Comparison of ENCODE assay signal across 11 cellular contexts in the genomic region with DNA sequence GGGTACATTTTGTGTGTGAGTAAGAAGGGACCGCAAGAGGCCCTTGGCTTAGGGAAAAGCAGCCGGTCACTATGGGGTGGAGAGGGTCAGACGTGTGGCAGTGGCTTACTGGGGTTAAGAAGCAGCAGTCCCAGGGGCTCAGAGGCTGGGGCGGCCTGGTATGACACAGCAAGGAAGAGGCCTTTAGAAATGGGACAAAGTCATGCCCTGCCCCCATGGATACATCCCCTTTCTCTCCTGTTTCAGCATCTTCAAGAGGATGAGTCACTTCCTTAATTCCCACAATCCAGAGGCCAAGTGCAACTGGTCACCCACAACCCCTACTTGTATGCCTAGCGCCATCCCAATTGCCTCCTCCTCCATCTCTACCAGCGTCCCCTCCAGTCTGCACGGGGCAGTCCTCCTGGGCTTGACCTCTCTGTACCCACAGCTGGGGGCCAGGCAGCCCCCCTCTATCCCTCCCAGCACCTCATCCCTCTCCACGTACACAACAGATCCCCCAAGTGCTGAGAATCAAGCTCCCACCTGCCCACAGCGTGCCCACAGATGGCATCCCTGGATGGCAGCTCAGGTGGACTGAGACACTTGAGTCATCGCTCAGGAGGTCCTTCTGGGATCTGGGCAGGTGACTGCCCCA. TPM values are rescaled to one million over a fixed set of nuclear protein-coding genes. Genes with fewer than 3 reads are reported as not detected.
DNase-seq lines count a peak whose midpoint lies in the region; ATAC-seq and TF ChIP-seq lines count a peak whose summit lies in the region.
"Had no signal": no experiment of that assay in that cellular context is flagged by ENCODE, and none has a peak within 500 bp of the region (broad histone marks: within the 10 kb centered on the region; RNA-seq: fewer than 3 reads in every experiment).

No MANE protein-coding gene starts in this region.

- H3K27ac ChIP-seq in mammary epithelial cell (ENCODE audit: insufficient read depth, low read depth, low read length): no peak overlapping the region

- peak overlapping the region; percentile 4 for H3K4me2 ChIP-seq in mammary epithelial cell (ENCODE audit: insufficient read depth, low read depth, low read length)

- peak overlapping the region in 1 of 2 donors; percentile 76 for H3K4me3 Mint-ChIP-seq in CD14-positive monocyte
- H3K4me3 Mint-ChIP-seq: activated naive CD8-positive, alpha-beta T cell; T-helper 2 cell treated with Interferon-gamma antibody and Interleukin-4, amounts not matched to agents 5 μg/mL and 100 μg/mL, for 36 hours had no signal

- H3K36me3 ChIP-seq in mammary epithelial cell (ENCODE audit: insufficient read depth, low read length): no peaks in the 10 kb centered on the region
- H3K36me3 ChIP-seq in mucosa of descending colon (ENCODE audit: low read depth): no peaks in the 10 kb centered on the region

- H3K4me1 ChIP-seq in mammary epithelial cell (ENCODE audit: insufficient read depth, low read length) (peaks cover 46% of the 10 kb centered on the region), mucosa of descending colon (ENCODE audit: low read depth) (peaks cover 8% of the 10 kb centered on the region)

- TF ChIP-seq CTCF in CD14-positive monocyte (IDR thresholded peaks at IDR 0.05) (no peak), mammary epithelial cell (conservative IDR thresholded peaks at IDR 0.05 in 1 of 2, IDR thresholded peaks at IDR 0.05 in 1 of 2; ENCODE audit: extremely low read depth in 1 of 2, insufficient read depth in 1 of 2, low read depth in 1 of 2, low read length in 2 of 2) (no peak), mucosa of descending colon (IDR thresholded peaks at IDR 0.05) (no peak)

- no peaks in the 10 kb centered on the region for H3K27me3 ChIP-seq in mammary epithelial cell (ENCODE audit: insufficient read depth, low read length)

- peak; percentile 14 for ATAC-seq in mucosa of descending colon
- ATAC-seq in esophagus mucosa: no peak
- ATAC-seq in left lobe of liver: no peak
- no peak for ATAC-seq in GM18870 (IDR thresholded peaks at IDR 0.05; ENCODE audit: unreplicated experiment)

- no peak overlapping the region for H3K9ac ChIP-seq in mammary epithelial cell (ENCODE audit: insufficient read depth, low read length)

- peaks cover 0 to 2% (median 0%) of the 10 kb centered on the region in 7 donors for H3K9me3 Mint-ChIP-seq in CD14-positive monocyte
- H3K9me3 Mint-ChIP-seq: T-helper 2 cell treated with Interferon-gamma antibody and Interleukin-4, amounts not matched to agents 5 μg/mL and 100 μg/mL, for 36 hours had no signal

- CTCF ChIA-PET in mammary epithelial cell (lab: Charles Lee; ENCODE audit: low non-redundant PET): no interaction called here

- intact Hi-C loops in CD14-positive monocyte (cut with micrococcal nuclease): no loop called here
- intact Hi-C loops in mammary epithelial cell (cut with micrococcal nuclease): no loop called here
- intact Hi-C loops in mucosa of descending colon (cut with DNase I, micrococcal nuclease): no loop called here

- H3K27me3 Mint-ChIP-seq in CD14-positive monocyte (ENCODE audit: low read depth in 3 of 3): peaks cover 5 to 12% (median 6%) of the 10 kb centered on the region in 3 donors

- BruUV-seq in mammary epithelial cell (replicated peaks; lab: Mats Ljungman, UMichigan): no TSS peak

- H4K20me1 ChIP-seq in mammary epithelial cell (ENCODE audit: insufficient read depth, low read length): no peaks in the 10 kb centered on the region

- dilution Hi-C loops in mammary epithelial cell (cut with HindIII; ENCODE audit: low sequenced_read_pairs): no loop called here

- H2AFZ ChIP-seq in mammary epithelial cell (ENCODE audit: low read depth, low read length): peak overlapping the region; percentile 20

- H3K36me3 Mint-ChIP-seq in CD14-positive monocyte: peaks cover 0 to 5% of the 10 kb centered on the region in 2 donors
- H3K36me3 Mint-ChIP-seq: activated naive CD8-positive, alpha-beta T cell had no signal

- in situ Hi-C loops in mammary epithelial cell (cut with MboI; ENCODE audit: low sequenced_read_pairs in 2 of 2): loop anchor here in 1 of 2 donors (10.0 kb wide), 1 partner anchor 189 kb away; no protein-coding TSS in a partner anchor

- no peaks in the 10 kb centered on the region for H3K79me2 ChIP-seq in mammary epithelial cell (ENCODE audit: insufficient read depth, low read length)

- H3K9me3 ChIP-seq in mammary epithelial cell (replicated peaks; ENCODE audit: insufficient read depth, low read length): no peaks in the 10 kb centered on the region
- no peaks in the 10 kb centered on the region for H3K9me3 ChIP-seq in mucosa of descending colon

- peaks cover 42% of the 10 kb centered on the region for H3K4me1 Mint-ChIP-seq in CD14-positive monocyte

- H3K27ac Mint-ChIP-seq in CD14-positive monocyte: peak overlapping the region in 6 of 7 donors; percentile 10 to 79 (median 74)
- H3K27ac Mint-ChIP-seq: activated naive CD8-positive, alpha-beta T cell; T-helper 2 cell treated with Interferon-gamma antibody and Interleukin-4, amounts not matched to agents 5 μg/mL and 100 μg/mL, for 36 hours had no signal

- peak; percentile 62 for DNase-seq in CD14-positive monocyte (ENCODE audit: low spot score)
- peak; percentile 97 for DNase-seq in M059J (ENCODE audit: low read depth)
- peak; percentile 69 for DNase-seq in mammary epithelial cell
- DNase-seq in mucosa of descending colon: no peak
- no peak for DNase-seq in retina
- no peak for DNase-seq in left lobe of liver (ENCODE audit: low spot score)
- DNase-seq: DMS79 had no signal

- no peak overlapping the region for H3K4me3 ChIP-seq in mammary epithelial cell (replicated peaks in 1 of 3; ENCODE audit: insufficient read depth in 1 of 3, low read depth in 2 of 3, low read length in 3 of 3)
- H3K4me3 ChIP-seq in mucosa of descending colon: no peak overlapping the region

- 77% methylated on average over 10 of the region's 10 CpGs for WGBS in mammary epithelial cell (ENCODE audit: low coverage, missing lambda C conversion rate)

RNA-seq across cellular contexts. Expression of a gene that starts 6.9 kb away (rescaled TPM):
- 100 to 1,000 TPM; 104 to 144 TPM for polyA plus RNA-seq in CD14-positive monocyte
- 131 and 157 TPM in 2 replicates for total RNA-seq in M059J (2014; rRNA removed; shearing (Covaris generic))
- 100 to 1,000 TPM in 1 of 2 donors, 10 to 100 TPM in 1; 85.4 to 106 TPM for total RNA-seq in mammary epithelial cell
- 105 TPM for polyA plus RNA-seq in mammary epithelial cell
- 485 TPM for polyA minus RNA-seq in mammary epithelial cell
- 10 to 100 TPM; 66.3 to 88.1 (median 82.0) TPM for total RNA-seq in mucosa of descending colon
- total RNA-seq in esophagus mucosa: 92.3 TPM
- 33.8 TPM for total RNA-seq in left lobe of liver

RNA-seq across cellular contexts. Expression of a gene that starts 9.2 kb away (rescaled TPM):
- polyA plus RNA-seq in CD14-positive monocyte (under 1 TPM; 0.18 to 0.33 TPM), mammary epithelial cell (not detected)
- total RNA-seq in M059J (2014; rRNA removed; shearing (Covaris generic)): not detected in 2 replicates
- total RNA-seq in mammary epithelial cell (under 1 TPM in 1 of 2 donors, not detected in 1; 0.83 TPM), mucosa of descending colon (under 1 TPM in 2 of 3 donors, not detected in 1; 0.23 to 0.47 TPM), esophagus mucosa (not detected), left lobe of liver (0.23 TPM)
- not detected for polyA minus RNA-seq in mammary epithelial cell

RNA-seq across cellular contexts. Expression of a gene that starts 41.4 kb away (rescaled TPM):
- polyA plus RNA-seq in CD14-positive monocyte (not detected), mammary epithelial cell (20.9 TPM)
- 4.9 and 10.6 TPM in 2 replicates for total RNA-seq in M059J (2014; rRNA removed; shearing (Covaris generic))
- total RNA-seq in mammary epithelial cell (10 to 100 TPM in 1 of 2 donors, under 1 TPM in 1; under 0.01 to 25.2 TPM), mucosa of descending colon (10 to 100 TPM in 1 of 3 donors, 1 to 10 TPM in 2; 2.2 to 10.3 (median 4.6) TPM), esophagus mucosa (10.4 TPM), left lobe of liver (0.25 TPM)
- polyA minus RNA-seq in mammary epithelial cell: 28.8 TPM

RNA-seq across cellular contexts. Expression of a gene that starts 58.4 kb away (rescaled TPM):
- polyA plus RNA-seq in CD14-positive monocyte (not detected), mammary epithelial cell (not detected)
- not detected in 2 replicates for total RNA-seq in M059J (2014; rRNA removed; shearing (Covaris generic))
- total RNA-seq in mammary epithelial cell (not detected), mucosa of descending colon (1 to 10 TPM in 1 of 3 donors, not detected in 2; 1.6 TPM), esophagus mucosa (3.4 TPM), left lobe of liver (not detected)
- not detected for polyA minus RNA-seq in mammary epithelial cell

Comparison
In these comparisons a context has a peak if more than half of its experiments do, and no peak if none do; other contexts are left out.
1. DNase-seq: peak in CD14-positive monocyte (single experiment), M059J (single experiment) and mammary epithelial cell (single experiment); none in mucosa of descending colon (0 of 3), retina (single experiment) and left lobe of liver (single experiment).